20 cellular contexts compared by ENCODE assay signal in genomic region chr10:77510294-77510693, GRCh38.
"Had no signal": no experiment of that assay in that cellular context is flagged by ENCODE, and none has a peak within 500 bp of the region (broad histone marks: within the 10 kb centered on the region; RNA-seq: fewer than 3 reads in every experiment).

No MANE protein-coding gene starts in this region.

- H3K4me2 ChIP-seq: neural progenitor cell had no signal

- H3K36me3 ChIP-seq: esophagus squamous epithelium, gastroesophageal sphincter, neural progenitor cell, ovary, right atrium auricular region, stomach, upper lobe of left lung, vagina had no signal

- H3K9ac ChIP-seq: neural progenitor cell had no signal

- H2AFZ ChIP-seq: neural progenitor cell had no signal

- H3K27ac ChIP-seq: esophagus squamous epithelium, neural progenitor cell, ovary, right atrium auricular region, upper lobe of left lung, vagina had no signal

- H3K4me3 ChIP-seq: esophagus squamous epithelium, gastroesophageal sphincter, neural progenitor cell, ovary, right atrium auricular region, stomach, upper lobe of left lung, vagina had no signal

- H3K9me3 ChIP-seq: esophagus squamous epithelium, gastroesophageal sphincter, ovary, right atrium auricular region, stomach, upper lobe of left lung, vagina had no signal

- DNase-seq: dermis blood vessel endothelial cell; esophagus squamous epithelium; foreskin fibroblast; glutamatergic neuron; islet precursor cell; mammary epithelial cell; midbrain; nucleus accumbens; ovary; small intestine; stimulated activated CD4-positive, alpha-beta T cell treated with anti-CD3 and anti-CD28 coated beads, Interleukin-12 subunit alpha, Interleukin-12 subunit beta, amount 100 ng/mL, for 4 hours; stimulated activated naive CD4-positive, alpha-beta T cell; stomach had no signal

- ATAC-seq: gastroesophageal sphincter; left lobe of liver; natural killer cell treated with Interleukin-12 subunit alpha and Interleukin-12 subunit beta and Interleukin-15 and Interleukin-18, amount 100 ng/mL, for 72 hours had no signal

- H3K4me1 ChIP-seq: right atrium auricular region had no signal

- H3K27me3 ChIP-seq: esophagus squamous epithelium, gastroesophageal sphincter, neural progenitor cell, ovary, right atrium auricular region, stomach, upper lobe of left lung, vagina had no signal
